Comparison of ENCODE assay signal across 8 cellular contexts in genomic region chr15:101014921-101015841, GRCh38.
DNase-seq lines count a peak whose midpoint lies in the region; ATAC-seq and TF ChIP-seq lines count a peak whose summit lies in the region.

No MANE protein-coding gene starts in this region.

- peaks cover 0 to 9% (median 0%) of the 10 kb centered on the region in 3 donors for H3K4me1 ChIP-seq in gastroesophageal sphincter
- H3K4me1 ChIP-seq in ovary (ENCODE audit: insufficient read depth) = no peaks in the 10 kb centered on the region
- H3K4me1 ChIP-seq in tibial nerve = peaks cover 0 to 27% (median 0%) of the 10 kb centered on the region in 4 donors

- DNase-seq in EH (ENCODE audit: low read depth) (peak; percentile 72), RPMI8226 (peak; percentile 59), ovary (peak; percentile 77 to 87 (median 84)), tibial nerve (ENCODE audit: low spot score in 2 of 2) (peak; percentile 56 to 73)
- DNase-seq in activated effector memory CD4-positive, alpha-beta T cell treated with anti-CD3 and anti-CD28 coated beads, Interleukin-2, amount 50 U/mL, for 16 hours = peak; percentile 89

- TF ChIP-seq EP300 in gastroesophageal sphincter (IDR thresholded peaks at IDR 0.05) (no peak), ovary (IDR thresholded peaks at IDR 0.05) (no peak), tibial nerve (IDR thresholded peaks at IDR 0.05) (peak in 1 of 2 donors; percentile 32)

- TF ChIP-seq CTCF in gastroesophageal sphincter (IDR thresholded peaks at IDR 0.05) (peak; percentile 69 to 84 (median 76)), ovary (IDR thresholded peaks at IDR 0.05) (peak in 2 of 3 donors; percentile 77 to 83), tibial nerve (IDR thresholded peaks at IDR 0.05) (peak; percentile 85 to 91 (median 88))

- H3K27ac ChIP-seq in gastroesophageal sphincter (no peak overlapping the region), ovary (no peak overlapping the region), tibial nerve (no peak overlapping the region)

- H3K27me3 ChIP-seq in gastroesophageal sphincter (peaks cover 6% of the 10 kb centered on the region), ovary (no peaks in the 10 kb centered on the region), tibial nerve (no peaks in the 10 kb centered on the region)

- H3K36me3 ChIP-seq in gastroesophageal sphincter (peaks cover 0 to 37% of the 10 kb centered on the region in 2 donors), ovary (no peaks in the 10 kb centered on the region), tibial nerve (peaks cover 0 to 9% (median 0%) of the 10 kb centered on the region in 3 donors)

- H3K9me3 ChIP-seq in gastroesophageal sphincter (no peaks in the 10 kb centered on the region), ovary (no peaks in the 10 kb centered on the region), tibial nerve (no peaks in the 10 kb centered on the region)

- ATAC-seq in HG03378 (IDR thresholded peaks at IDR 0.05; ENCODE audit: unreplicated experiment) (peak; percentile 51), gastroesophageal sphincter (peak; percentile 72), GM21529 (IDR thresholded peaks at IDR 0.05; ENCODE audit: unreplicated experiment) (no peak)

- no peak overlapping the region for H3K4me3 ChIP-seq in gastroesophageal sphincter
- no peak overlapping the region for H3K4me3 ChIP-seq in ovary
- no peak overlapping the region for H3K4me3 ChIP-seq in tibial nerve

- 44% methylated on average over 6 to 11 of the region's 27 CpGs for WGBS in gastroesophageal sphincter (ENCODE audit: low coverage in 1 of 2), 2 donors
- 43 to 51% (median 48%) methylated on average over 27 of the region's 27 CpGs for WGBS in ovary, 3 donors
- 43 to 49% methylated on average over 26 to 27 of the region's 27 CpGs for WGBS in tibial nerve, 2 donors

- TF ChIP-seq POLR2A in gastroesophageal sphincter (IDR thresholded peaks at IDR 0.05) = no peak
- no peak for TF ChIP-seq POLR2A in ovary (IDR thresholded peaks at IDR 0.05)
- TF ChIP-seq POLR2A in tibial nerve (IDR thresholded peaks at IDR 0.05) = no peak

- intact Hi-C loops in ovary (cut with DNase I) = loop anchor here (1.0 to 5.0 kb wide), 3 partner anchors 241 to 244 kb away; no protein-coding TSS in a partner anchor
